ENCODE assay signal across 1 cellular context in the genomic region with DNA sequence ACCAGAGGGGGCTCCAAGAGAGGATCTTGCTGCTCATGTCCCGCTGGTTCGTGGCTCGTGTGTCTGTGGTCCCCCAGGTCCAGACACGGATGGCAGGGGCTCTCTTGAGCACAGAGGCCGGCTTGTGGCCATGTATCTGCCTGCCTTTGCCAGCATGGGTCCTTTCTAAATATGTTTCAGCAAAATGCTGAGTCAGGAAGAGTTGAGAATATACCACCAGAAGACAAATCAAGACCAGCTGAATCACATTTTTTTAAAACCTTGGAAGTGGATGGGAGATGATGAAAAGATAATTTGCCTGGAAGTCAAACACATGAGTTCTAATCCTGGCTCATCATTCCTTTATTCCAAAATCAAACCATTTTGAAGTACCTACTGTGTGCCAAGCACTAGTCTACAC.
TF ChIP-seq lines count a peak whose summit lies in the region.

No MANE protein-coding gene starts in this region.

TF ChIP-seq in K562, 482 proteins besides CTCF, POLR2A, EP300 and RAD21 (continued from another document and continues in another):
- TF ChIP-seq, protein P1, sequence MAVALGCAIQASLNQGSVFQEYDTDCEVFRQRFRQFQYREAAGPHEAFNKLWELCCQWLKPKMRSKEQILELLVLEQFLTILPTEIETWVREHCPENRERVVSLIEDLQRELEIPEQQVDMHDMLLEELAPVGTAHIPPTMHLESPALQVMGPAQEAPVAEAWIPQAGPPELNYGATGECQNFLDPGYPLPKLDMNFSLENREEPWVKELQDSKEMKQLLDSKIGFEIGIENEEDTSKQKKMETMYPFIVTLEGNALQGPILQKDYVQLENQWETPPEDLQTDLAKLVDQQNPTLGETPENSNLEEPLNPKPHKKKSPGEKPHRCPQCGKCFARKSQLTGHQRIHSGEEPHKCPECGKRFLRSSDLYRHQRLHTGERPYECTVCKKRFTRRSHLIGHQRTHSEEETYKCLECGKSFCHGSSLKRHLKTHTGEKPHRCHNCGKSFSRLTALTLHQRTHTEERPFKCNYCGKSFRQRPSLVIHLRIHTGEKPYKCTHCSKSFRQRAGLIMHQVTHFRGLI (CRISPR knock-in tag; IDR thresholded peaks at IDR 0.05) = no peak
- TF ChIP-seq ZNF197 (CRISPR knock-in tag; IDR thresholded peaks at IDR 0.05; ENCODE audit: low read depth) (no peak), JUN (IDR thresholded peaks at IDR 0.05; ENCODE audit: borderline replicate concordance, low read depth, low read length) (no peak), JUN (CRISPR knock-in tag; IDR thresholded peaks at IDR 0.05; ENCODE audit: borderline replicate concordance) (no peak), ZNF140 (CRISPR knock-in tag; IDR thresholded peaks at IDR 0.05) (no peak), MAFG (tag; conservative IDR thresholded peaks at IDR 0.05) (peak; percentile 80), XRCC4 (IDR thresholded peaks at IDR 0.05; ENCODE audit: extremely low read depth, insufficient read depth, insufficient read length) (no peak), MAFF (IDR thresholded peaks at IDR 0.05; ENCODE audit: low read length) (peak; percentile 56), HCFC1 (IDR thresholded peaks at IDR 0.05; ENCODE audit: low read depth, low read length) (no peak), ZNF584 (CRISPR knock-in tag; IDR thresholded peaks at IDR 0.05; ENCODE audit: low read depth) (no peak), CTBP1 (IDR thresholded peaks at IDR 0.05; ENCODE audit: borderline replicate concordance) (no peak), ESRRA (IDR thresholded peaks at IDR 0.05; ENCODE audit: borderline replicate concordance, low read depth) (no peak), GABPB1 (CRISPR knock-in tag; IDR thresholded peaks at IDR 0.05) (no peak), TEAD4 (IDR thresholded peaks at IDR 0.05; ENCODE audit: low read length) (no peak), TEAD4 (CRISPR knock-in tag; IDR thresholded peaks at IDR 0.05; ENCODE audit: borderline replicate concordance) (no peak), NCOR1 (IDR thresholded peaks at IDR 0.05) (no peak), MAFK (IDR thresholded peaks at IDR 0.05; ENCODE audit: low read length) (peak; percentile 68), ZNF316 (IDR thresholded peaks at IDR 0.05) (peak; percentile 86), SIN3A (IDR thresholded peaks at IDR 0.05; ENCODE audit: borderline replicate concordance in 2 of 2, control insufficient read depth in 1 of 2, low read depth in 2 of 2, low read length in 2 of 2) (no peak), ZNF217 (CRISPR knock-in tag; IDR thresholded peaks at IDR 0.05) (no peak), NRF1 (conservative IDR thresholded peaks at IDR 0.05 in 1 of 2, IDR thresholded peaks at IDR 0.05 in 1 of 2) (no peak), CHD4 (IDR thresholded peaks at IDR 0.05; ENCODE audit: insufficient read depth, insufficient replicate concordance, low read depth, low read length, poor library complexity, severe bottlenecking) (no peak), EHMT2 (IDR thresholded peaks at IDR 0.05) (no peak), CBX5 (IDR thresholded peaks at IDR 0.05; ENCODE audit: borderline replicate concordance, low read depth) (no peak), C11orf30 (IDR thresholded peaks at IDR 0.05; ENCODE audit: low read depth) (peak; percentile 68; the same call in 1 of the 2 replicates)
- TF ChIP-seq, protein P2, sequence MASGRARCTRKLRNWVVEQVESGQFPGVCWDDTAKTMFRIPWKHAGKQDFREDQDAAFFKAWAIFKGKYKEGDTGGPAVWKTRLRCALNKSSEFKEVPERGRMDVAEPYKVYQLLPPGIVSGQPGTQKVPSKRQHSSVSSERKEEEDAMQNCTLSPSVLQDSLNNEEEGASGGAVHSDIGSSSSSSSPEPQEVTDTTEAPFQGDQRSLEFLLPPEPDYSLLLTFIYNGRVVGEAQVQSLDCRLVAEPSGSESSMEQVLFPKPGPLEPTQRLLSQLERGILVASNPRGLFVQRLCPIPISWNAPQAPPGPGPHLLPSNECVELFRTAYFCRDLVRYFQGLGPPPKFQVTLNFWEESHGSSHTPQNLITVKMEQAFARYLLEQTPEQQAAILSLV (tag; IDR thresholded peaks at IDR 0.05) = no peak
- TF ChIP-seq, protein P3, sequence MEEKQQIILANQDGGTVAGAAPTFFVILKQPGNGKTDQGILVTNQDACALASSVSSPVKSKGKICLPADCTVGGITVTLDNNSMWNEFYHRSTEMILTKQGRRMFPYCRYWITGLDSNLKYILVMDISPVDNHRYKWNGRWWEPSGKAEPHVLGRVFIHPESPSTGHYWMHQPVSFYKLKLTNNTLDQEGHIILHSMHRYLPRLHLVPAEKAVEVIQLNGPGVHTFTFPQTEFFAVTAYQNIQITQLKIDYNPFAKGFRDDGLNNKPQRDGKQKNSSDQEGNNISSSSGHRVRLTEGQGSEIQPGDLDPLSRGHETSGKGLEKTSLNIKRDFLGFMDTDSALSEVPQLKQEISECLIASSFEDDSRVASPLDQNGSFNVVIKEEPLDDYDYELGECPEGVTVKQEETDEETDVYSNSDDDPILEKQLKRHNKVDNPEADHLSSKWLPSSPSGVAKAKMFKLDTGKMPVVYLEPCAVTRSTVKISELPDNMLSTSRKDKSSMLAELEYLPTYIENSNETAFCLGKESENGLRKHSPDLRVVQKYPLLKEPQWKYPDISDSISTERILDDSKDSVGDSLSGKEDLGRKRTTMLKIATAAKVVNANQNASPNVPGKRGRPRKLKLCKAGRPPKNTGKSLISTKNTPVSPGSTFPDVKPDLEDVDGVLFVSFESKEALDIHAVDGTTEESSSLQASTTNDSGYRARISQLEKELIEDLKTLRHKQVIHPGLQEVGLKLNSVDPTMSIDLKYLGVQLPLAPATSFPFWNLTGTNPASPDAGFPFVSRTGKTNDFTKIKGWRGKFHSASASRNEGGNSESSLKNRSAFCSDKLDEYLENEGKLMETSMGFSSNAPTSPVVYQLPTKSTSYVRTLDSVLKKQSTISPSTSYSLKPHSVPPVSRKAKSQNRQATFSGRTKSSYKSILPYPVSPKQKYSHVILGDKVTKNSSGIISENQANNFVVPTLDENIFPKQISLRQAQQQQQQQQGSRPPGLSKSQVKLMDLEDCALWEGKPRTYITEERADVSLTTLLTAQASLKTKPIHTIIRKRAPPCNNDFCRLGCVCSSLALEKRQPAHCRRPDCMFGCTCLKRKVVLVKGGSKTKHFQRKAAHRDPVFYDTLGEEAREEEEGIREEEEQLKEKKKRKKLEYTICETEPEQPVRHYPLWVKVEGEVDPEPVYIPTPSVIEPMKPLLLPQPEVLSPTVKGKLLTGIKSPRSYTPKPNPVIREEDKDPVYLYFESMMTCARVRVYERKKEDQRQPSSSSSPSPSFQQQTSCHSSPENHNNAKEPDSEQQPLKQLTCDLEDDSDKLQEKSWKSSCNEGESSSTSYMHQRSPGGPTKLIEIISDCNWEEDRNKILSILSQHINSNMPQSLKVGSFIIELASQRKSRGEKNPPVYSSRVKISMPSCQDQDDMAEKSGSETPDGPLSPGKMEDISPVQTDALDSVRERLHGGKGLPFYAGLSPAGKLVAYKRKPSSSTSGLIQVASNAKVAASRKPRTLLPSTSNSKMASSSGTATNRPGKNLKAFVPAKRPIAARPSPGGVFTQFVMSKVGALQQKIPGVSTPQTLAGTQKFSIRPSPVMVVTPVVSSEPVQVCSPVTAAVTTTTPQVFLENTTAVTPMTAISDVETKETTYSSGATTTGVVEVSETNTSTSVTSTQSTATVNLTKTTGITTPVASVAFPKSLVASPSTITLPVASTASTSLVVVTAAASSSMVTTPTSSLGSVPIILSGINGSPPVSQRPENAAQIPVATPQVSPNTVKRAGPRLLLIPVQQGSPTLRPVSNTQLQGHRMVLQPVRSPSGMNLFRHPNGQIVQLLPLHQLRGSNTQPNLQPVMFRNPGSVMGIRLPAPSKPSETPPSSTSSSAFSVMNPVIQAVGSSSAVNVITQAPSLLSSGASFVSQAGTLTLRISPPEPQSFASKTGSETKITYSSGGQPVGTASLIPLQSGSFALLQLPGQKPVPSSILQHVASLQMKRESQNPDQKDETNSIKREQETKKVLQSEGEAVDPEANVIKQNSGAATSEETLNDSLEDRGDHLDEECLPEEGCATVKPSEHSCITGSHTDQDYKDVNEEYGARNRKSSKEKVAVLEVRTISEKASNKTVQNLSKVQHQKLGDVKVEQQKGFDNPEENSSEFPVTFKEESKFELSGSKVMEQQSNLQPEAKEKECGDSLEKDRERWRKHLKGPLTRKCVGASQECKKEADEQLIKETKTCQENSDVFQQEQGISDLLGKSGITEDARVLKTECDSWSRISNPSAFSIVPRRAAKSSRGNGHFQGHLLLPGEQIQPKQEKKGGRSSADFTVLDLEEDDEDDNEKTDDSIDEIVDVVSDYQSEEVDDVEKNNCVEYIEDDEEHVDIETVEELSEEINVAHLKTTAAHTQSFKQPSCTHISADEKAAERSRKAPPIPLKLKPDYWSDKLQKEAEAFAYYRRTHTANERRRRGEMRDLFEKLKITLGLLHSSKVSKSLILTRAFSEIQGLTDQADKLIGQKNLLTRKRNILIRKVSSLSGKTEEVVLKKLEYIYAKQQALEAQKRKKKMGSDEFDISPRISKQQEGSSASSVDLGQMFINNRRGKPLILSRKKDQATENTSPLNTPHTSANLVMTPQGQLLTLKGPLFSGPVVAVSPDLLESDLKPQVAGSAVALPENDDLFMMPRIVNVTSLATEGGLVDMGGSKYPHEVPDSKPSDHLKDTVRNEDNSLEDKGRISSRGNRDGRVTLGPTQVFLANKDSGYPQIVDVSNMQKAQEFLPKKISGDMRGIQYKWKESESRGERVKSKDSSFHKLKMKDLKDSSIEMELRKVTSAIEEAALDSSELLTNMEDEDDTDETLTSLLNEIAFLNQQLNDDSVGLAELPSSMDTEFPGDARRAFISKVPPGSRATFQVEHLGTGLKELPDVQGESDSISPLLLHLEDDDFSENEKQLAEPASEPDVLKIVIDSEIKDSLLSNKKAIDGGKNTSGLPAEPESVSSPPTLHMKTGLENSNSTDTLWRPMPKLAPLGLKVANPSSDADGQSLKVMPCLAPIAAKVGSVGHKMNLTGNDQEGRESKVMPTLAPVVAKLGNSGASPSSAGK (IDR thresholded peaks at IDR 0.05) = no peak
- TF ChIP-seq, protein P4, sequence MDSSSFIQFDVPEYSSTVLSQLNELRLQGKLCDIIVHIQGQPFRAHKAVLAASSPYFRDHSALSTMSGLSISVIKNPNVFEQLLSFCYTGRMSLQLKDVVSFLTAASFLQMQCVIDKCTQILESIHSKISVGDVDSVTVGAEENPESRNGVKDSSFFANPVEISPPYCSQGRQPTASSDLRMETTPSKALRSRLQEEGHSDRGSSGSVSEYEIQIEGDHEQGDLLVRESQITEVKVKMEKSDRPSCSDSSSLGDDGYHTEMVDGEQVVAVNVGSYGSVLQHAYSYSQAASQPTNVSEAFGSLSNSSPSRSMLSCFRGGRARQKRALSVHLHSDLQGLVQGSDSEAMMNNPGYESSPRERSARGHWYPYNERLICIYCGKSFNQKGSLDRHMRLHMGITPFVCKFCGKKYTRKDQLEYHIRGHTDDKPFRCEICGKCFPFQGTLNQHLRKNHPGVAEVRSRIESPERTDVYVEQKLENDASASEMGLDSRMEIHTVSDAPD (CRISPR knock-in tag; IDR thresholded peaks at IDR 0.05) = no peak
- TF ChIP-seq, protein P5, sequence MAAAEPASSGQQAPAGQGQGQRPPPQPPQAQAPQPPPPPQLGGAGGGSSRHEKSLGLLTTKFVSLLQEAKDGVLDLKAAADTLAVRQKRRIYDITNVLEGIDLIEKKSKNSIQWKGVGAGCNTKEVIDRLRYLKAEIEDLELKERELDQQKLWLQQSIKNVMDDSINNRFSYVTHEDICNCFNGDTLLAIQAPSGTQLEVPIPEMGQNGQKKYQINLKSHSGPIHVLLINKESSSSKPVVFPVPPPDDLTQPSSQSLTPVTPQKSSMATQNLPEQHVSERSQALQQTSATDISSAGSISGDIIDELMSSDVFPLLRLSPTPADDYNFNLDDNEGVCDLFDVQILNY (CRISPR knock-in tag; IDR thresholded peaks at IDR 0.05) = no peak
- TF ChIP-seq, protein P6, sequence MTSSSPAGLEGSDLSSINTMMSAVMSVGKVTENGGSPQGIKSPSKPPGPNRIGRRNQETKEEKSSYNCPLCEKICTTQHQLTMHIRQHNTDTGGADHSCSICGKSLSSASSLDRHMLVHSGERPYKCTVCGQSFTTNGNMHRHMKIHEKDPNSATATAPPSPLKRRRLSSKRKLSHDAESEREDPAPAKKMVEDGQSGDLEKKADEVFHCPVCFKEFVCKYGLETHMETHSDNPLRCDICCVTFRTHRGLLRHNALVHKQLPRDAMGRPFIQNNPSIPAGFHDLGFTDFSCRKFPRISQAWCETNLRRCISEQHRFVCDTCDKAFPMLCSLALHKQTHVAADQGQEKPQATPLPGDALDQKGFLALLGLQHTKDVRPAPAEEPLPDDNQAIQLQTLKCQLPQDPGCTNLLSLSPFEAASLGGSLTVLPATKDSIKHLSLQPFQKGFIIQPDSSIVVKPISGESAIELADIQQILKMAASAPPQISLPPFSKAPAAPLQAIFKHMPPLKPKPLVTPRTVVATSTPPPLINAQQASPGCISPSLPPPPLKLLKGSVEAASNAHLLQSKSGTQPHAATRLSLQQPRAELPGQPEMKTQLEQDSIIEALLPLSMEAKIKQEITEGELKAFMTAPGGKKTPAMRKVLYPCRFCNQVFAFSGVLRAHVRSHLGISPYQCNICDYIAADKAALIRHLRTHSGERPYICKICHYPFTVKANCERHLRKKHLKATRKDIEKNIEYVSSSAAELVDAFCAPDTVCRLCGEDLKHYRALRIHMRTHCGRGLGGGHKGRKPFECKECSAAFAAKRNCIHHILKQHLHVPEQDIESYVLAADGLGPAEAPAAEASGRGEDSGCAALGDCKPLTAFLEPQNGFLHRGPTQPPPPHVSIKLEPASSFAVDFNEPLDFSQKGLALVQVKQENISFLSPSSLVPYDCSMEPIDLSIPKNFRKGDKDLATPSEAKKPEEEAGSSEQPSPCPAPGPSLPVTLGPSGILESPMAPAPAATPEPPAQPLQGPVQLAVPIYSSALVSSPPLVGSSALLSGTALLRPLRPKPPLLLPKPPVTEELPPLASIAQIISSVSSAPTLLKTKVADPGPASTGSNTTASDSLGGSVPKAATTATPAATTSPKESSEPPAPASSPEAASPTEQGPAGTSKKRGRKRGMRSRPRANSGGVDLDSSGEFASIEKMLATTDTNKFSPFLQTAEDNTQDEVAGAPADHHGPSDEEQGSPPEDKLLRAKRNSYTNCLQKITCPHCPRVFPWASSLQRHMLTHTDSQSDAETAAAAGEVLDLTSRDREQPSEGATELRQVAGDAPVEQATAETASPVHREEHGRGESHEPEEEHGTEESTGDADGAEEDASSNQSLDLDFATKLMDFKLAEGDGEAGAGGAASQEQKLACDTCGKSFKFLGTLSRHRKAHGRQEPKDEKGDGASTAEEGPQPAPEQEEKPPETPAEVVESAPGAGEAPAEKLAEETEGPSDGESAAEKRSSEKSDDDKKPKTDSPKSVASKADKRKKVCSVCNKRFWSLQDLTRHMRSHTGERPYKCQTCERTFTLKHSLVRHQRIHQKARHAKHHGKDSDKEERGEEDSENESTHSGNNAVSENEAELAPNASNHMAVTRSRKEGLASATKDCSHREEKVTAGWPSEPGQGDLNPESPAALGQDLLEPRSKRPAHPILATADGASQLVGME (CRISPR knock-in tag; IDR thresholded peaks at IDR 0.05) = no peak
- TF ChIP-seq, protein P7, sequence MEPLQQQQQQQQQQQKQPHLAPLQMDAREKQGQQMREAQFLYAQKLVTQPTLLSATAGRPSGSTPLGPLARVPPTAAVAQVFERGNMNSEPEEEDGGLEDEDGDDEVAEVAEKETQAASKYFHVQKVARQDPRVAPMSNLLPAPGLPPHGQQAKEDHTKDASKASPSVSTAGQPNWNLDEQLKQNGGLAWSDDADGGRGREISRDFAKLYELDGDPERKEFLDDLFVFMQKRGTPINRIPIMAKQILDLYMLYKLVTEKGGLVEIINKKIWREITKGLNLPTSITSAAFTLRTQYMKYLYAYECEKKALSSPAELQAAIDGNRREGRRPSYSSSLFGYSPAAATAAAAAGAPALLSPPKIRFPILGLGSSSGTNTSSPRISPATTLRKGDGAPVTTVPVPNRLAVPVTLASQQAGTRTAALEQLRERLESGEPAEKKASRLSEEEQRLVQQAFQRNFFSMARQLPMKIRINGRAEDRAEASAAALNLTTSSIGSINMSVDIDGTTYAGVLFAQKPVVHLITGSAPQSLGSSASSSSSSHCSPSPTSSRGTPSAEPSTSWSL (CRISPR knock-in tag; IDR thresholded peaks at IDR 0.05; ENCODE audit: borderline replicate concordance) = no peak
